Comparison of ENCODE assay signal across 11 cellular contexts in the genomic region with DNA sequence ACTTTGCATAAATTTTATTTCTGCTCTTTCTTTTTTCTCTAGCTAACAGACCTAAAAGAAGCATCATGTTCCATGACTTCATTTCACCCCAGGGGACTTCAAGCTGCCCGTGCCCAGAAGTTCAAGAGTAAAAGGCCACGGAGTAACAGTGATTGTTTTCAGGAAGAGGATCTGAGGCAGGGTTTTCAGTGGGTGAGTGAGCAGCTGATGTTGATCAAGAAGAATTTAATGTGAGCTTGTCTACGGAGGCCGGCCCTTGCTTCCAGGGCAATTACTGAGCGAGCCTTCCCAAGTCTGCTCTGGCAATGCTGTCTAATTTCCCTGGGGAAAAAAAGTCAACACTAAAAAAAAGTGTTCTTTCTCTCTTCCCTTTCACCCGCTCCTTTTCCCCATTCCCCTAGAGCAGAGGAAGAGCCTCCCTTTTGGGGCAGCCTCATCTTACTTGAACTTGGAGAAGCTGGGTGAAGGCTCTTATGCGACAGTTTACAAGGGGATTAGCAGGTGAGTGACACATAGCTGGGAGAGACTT. TPM values are rescaled to one million over a fixed set of nuclear protein-coding genes. Genes with fewer than 3 reads are reported as not detected.
DNase-seq lines count a peak whose midpoint lies in the region; ATAC-seq and TF ChIP-seq lines count a peak whose summit lies in the region.
"Had no signal": no experiment of that assay in that cellular context is flagged by ENCODE, and none has a peak within 500 bp of the region (broad histone marks: within the 10 kb centered on the region; RNA-seq: fewer than 3 reads in every experiment).

No MANE protein-coding gene starts in this region.

- H3K79me2 ChIP-seq in ACC112 (ENCODE audit: control insufficient read depth, insufficient read depth, low read length, unreplicated experiment) (no peaks in the 10 kb centered on the region), Karpas-422 (ENCODE audit: low read length) (no peaks in the 10 kb centered on the region), mesendoderm (ENCODE audit: control insufficient read depth, insufficient read depth, low read length) (no peaks in the 10 kb centered on the region), MM.1S (ENCODE audit: low read length) (no peaks in the 10 kb centered on the region)

- POLR2A ChIA-PET in Caco-2 (lab: Charles Lee): no interaction called here

- H3K4me1 Mint-ChIP-seq in chondrocyte (ENCODE audit: low read depth): peaks cover 43% of the 10 kb centered on the region
- peaks cover 35% of the 10 kb centered on the region for H3K4me1 Mint-ChIP-seq in Caco-2 (ENCODE audit: low read depth, unreplicated experiment)
- H3K4me1 Mint-ChIP-seq: CD14-positive monocyte had no signal

- H2AK5ac ChIP-seq in mesendoderm (ENCODE audit: low read length): no peak overlapping the region

- ATAC-seq in HG03342 (IDR thresholded peaks at IDR 0.05; ENCODE audit: unreplicated experiment) (no peak), HG02642 (IDR thresholded peaks at IDR 0.05; ENCODE audit: poor library complexity, unreplicated experiment) (no peak)
- ATAC-seq: activated CD4-positive, CD25-positive, alpha-beta regulatory T cell treated with anti-CD3 and anti-CD28 coated beads, Interleukin-2, amount 50 U/mL, for 24 hours had no signal

- peak overlapping the region; percentile 72 for H3K27ac ChIP-seq in ACC112 (ENCODE audit: low read depth, low read length)
- H3K27ac ChIP-seq in Karpas-422 (ENCODE audit: low read length): no peak overlapping the region
- no peak overlapping the region for H3K27ac ChIP-seq in mesendoderm (ENCODE audit: low read depth, low read length)
- H3K27ac ChIP-seq in MM.1S (ENCODE audit: low read length): no peak overlapping the region

- H3K23ac ChIP-seq in mesendoderm (ENCODE audit: low read length): no peak overlapping the region

- peak overlapping the region; percentile 31 for H3K18ac ChIP-seq in mesendoderm (ENCODE audit: low read length)

- BruUV-seq in Caco-2 (replicated peaks; lab: Mats Ljungman, UMichigan): no TSS peak

- H3K56ac ChIP-seq in mesendoderm (ENCODE audit: low read length): no peak overlapping the region

- H3F3A ChIP-seq in MM.1S (ENCODE audit: insufficient read depth, low read length): no peaks in the 10 kb centered on the region

- CTCF ChIA-PET in Caco-2 (lab: Charles Lee): no interaction called here

- no CpG with 5 or more reads among the region's 7 CpGs for WGBS in mesendoderm (ENCODE audit: extremely low coverage, insufficient coverage, low lambda C conversion rate)

- intact Hi-C loops in Caco-2 (cut with micrococcal nuclease; ENCODE audit: unreplicated experiment): no loop called here

- H4K5ac ChIP-seq in mesendoderm (ENCODE audit: low read length): no peak overlapping the region

- H3K4me2 ChIP-seq in Karpas-422 (ENCODE audit: low read depth, low read length, poor library complexity, severe bottlenecking) (no peak overlapping the region), mesendoderm (ENCODE audit: low read length) (no peak overlapping the region), MM.1S (ENCODE audit: low read depth, low read length) (no peak overlapping the region)

- no peak overlapping the region for H2BK120ac ChIP-seq in mesendoderm (ENCODE audit: low read depth, low read length)

- peak overlapping the region; percentile 37 for H3K4ac ChIP-seq in mesendoderm (ENCODE audit: low read depth, low read length)

- H3K9me3 ChIP-seq in Karpas-422 (ENCODE audit: low read length) (no peaks in the 10 kb centered on the region), Caco-2 (no peaks in the 10 kb centered on the region), MM.1S (replicated peaks; ENCODE audit: insufficient read depth, low read length) (no peaks in the 10 kb centered on the region)

- H3K4me3 ChIP-seq in ACC112 (ENCODE audit: low read depth, low read length) (peak overlapping the region; percentile 67), Karpas-422 (ENCODE audit: low read length) (no peak overlapping the region), mesendoderm (ENCODE audit: low read length) (no peak overlapping the region), Caco-2 (ENCODE audit: low read depth, low read length) (no peak overlapping the region), MM.1S (ENCODE audit: low read length) (no peak overlapping the region)

- H3K4me1 ChIP-seq in ACC112 (ENCODE audit: control insufficient read depth, insufficient read depth, low read length, unreplicated experiment) (peaks cover 24% of the 10 kb centered on the region), Karpas-422 (ENCODE audit: low read length) (peaks cover 13% of the 10 kb centered on the region), mesendoderm (ENCODE audit: control insufficient read depth, low read depth, low read length) (peaks cover 2% of the 10 kb centered on the region), Caco-2 (peaks cover 23% of the 10 kb centered on the region), MM.1S (ENCODE audit: low read length) (no peaks in the 10 kb centered on the region)

- H4K20me1 ChIP-seq in Karpas-422 (ENCODE audit: insufficient read depth, low read depth, low read length) (no peaks in the 10 kb centered on the region), MM.1S (ENCODE audit: insufficient read depth, low read length) (no peaks in the 10 kb centered on the region)

- H2BK15ac ChIP-seq in mesendoderm (replicated peaks; ENCODE audit: low read depth): no peak overlapping the region

- H2AFZ ChIP-seq in ACC112 (ENCODE audit: low read length, unreplicated experiment) (peak overlapping the region; percentile 97), Karpas-422 (ENCODE audit: low read length) (no peak overlapping the region), MM.1S (ENCODE audit: low read length) (no peak overlapping the region)

- no peak overlapping the region for H2BK5ac ChIP-seq in mesendoderm (ENCODE audit: low read length)

- H3K36me3 Mint-ChIP-seq in chondrocyte (ENCODE audit: low read depth): peaks cover under 1% of the 10 kb centered on the region
- no peaks in the 10 kb centered on the region for H3K36me3 Mint-ChIP-seq in Caco-2 (ENCODE audit: insufficient read depth, unreplicated experiment)
- H3K36me3 Mint-ChIP-seq: CD14-positive monocyte had no signal

- DNase-seq in Karpas-422: peak; percentile 59
- DNase-seq in chondrocyte (ENCODE audit: low spot score): no peak
- peak; percentile 53 for DNase-seq in mesendoderm
- DNase-seq in Caco-2: no peak
- no peak for DNase-seq in MM.1S
- DNase-seq: NCI-H2081 treated with DMSO at 0.1 percent for 48 hours had no signal

- TF ChIP-seq CTCF in chondrocyte (IDR thresholded peaks at IDR 0.05) (no peak), Caco-2 (IDR thresholded peaks at IDR 0.05; ENCODE audit: insufficient read depth in 1 of 2, low read depth in 1 of 2, low read length in 1 of 2, severe bottlenecking in 1 of 2, unreplicated experiment in 1 of 2) (no peak), MM.1S (IDR thresholded peaks at IDR 0.05; ENCODE audit: low read length) (no peak)

- H3K9me2 ChIP-seq in Karpas-422 (replicated peaks; ENCODE audit: insufficient read depth, low read length) (no peaks in the 10 kb centered on the region), MM.1S (replicated peaks; ENCODE audit: insufficient read depth, low read length) (no peaks in the 10 kb centered on the region)

- H3K27me3 ChIP-seq in ACC112 (ENCODE audit: insufficient read depth, low read length) (no peaks in the 10 kb centered on the region), Karpas-422 (ENCODE audit: low read length) (no peaks in the 10 kb centered on the region), mesendoderm (ENCODE audit: insufficient read depth, low read length, poor library complexity) (no peaks in the 10 kb centered on the region), Caco-2 (replicated peaks; ENCODE audit: control insufficient read depth, insufficient read depth, low read length) (no peaks in the 10 kb centered on the region), MM.1S (replicated peaks; ENCODE audit: insufficient read depth, low read length) (no peaks in the 10 kb centered on the region)

- H3K9ac ChIP-seq in Karpas-422 (ENCODE audit: low read length) (no peak overlapping the region), mesendoderm (ENCODE audit: low read length) (no peak overlapping the region), MM.1S (ENCODE audit: low read length) (no peak overlapping the region)

- H4K8ac ChIP-seq in mesendoderm (ENCODE audit: low read depth, low read length): no peak overlapping the region

- H3K9me3 Mint-ChIP-seq in chondrocyte (ENCODE audit: low read depth) (peaks cover under 1% of the 10 kb centered on the region), Caco-2 (ENCODE audit: unreplicated experiment) (no peaks in the 10 kb centered on the region)
- H3K9me3 Mint-ChIP-seq: CD14-positive monocyte had no signal

- H3K4me3 Mint-ChIP-seq in chondrocyte (ENCODE audit: unreplicated experiment) (peak overlapping the region; percentile 54), Caco-2 (ENCODE audit: unreplicated experiment) (no peak overlapping the region)
- H3K4me3 Mint-ChIP-seq: CD14-positive monocyte had no signal

- H3K36me3 ChIP-seq in ACC112 (ENCODE audit: insufficient read depth, low read length) (no peaks in the 10 kb centered on the region), Karpas-422 (ENCODE audit: insufficient read depth, low read length) (no peaks in the 10 kb centered on the region), mesendoderm (ENCODE audit: control insufficient read depth, insufficient read depth, low read length) (no peaks in the 10 kb centered on the region), Caco-2 (ENCODE audit: control insufficient read depth, insufficient read depth, low read length) (no peaks in the 10 kb centered on the region), MM.1S (replicated peaks; ENCODE audit: insufficient read depth, low read length) (no peaks in the 10 kb centered on the region)

- H3K27ac Mint-ChIP-seq in chondrocyte (ENCODE audit: unreplicated experiment) (peak overlapping the region; percentile 97), Caco-2 (ENCODE audit: unreplicated experiment) (no peak overlapping the region)
- H3K27ac Mint-ChIP-seq: CD14-positive monocyte had no signal

- H3K79me1 ChIP-seq in mesendoderm (ENCODE audit: low read length): no peaks in the 10 kb centered on the region

- no peaks in the 10 kb centered on the region for H3K27me3 Mint-ChIP-seq in chondrocyte (ENCODE audit: low read depth)
- no peaks in the 10 kb centered on the region for H3K27me3 Mint-ChIP-seq in Caco-2 (ENCODE audit: insufficient read depth, unreplicated experiment)

RNA-seq across cellular contexts. Expression of a gene that starts 1.2 kb away (rescaled TPM):
- total RNA-seq in Karpas-422 (2014; rRNA removed; shearing (Covaris generic); ENCODE audit: low replicate concordance): not detected in 2 replicates
- total RNA-seq in chondrocyte (3.6 to 5.9 TPM (median 4.6 TPM) in 3 replicates), Caco-2 (2022) (not detected in 2 replicates)
- 0.04 TPM for polyA plus RNA-seq in mesendoderm (2013, experiment 1 of 2)
- polyA plus RNA-seq in mesendoderm (2013, experiment 2 of 2): 0.07 TPM
- polyA plus RNA-seq: CD14-positive monocyte had no signal

RNA-seq across cellular contexts. Expression of a gene that starts 26.8 kb away (rescaled TPM):
- 13.9 and 21.4 TPM in 2 replicates for total RNA-seq in Karpas-422 (2014; rRNA removed; shearing (Covaris generic); ENCODE audit: low replicate concordance)
- 28.4 to 40.3 TPM (median 30.5 TPM) in 3 replicates for total RNA-seq in chondrocyte
- 20.7 TPM for polyA plus RNA-seq in mesendoderm (2013, experiment 1 of 2)
- polyA plus RNA-seq in mesendoderm (2013, experiment 2 of 2): 20.9 TPM
- 34.2 and 38.3 TPM in 2 replicates for total RNA-seq in Caco-2 (2022)

Comparison
In these comparisons a context has a peak if more than half of its experiments do, and no peak if none do; other contexts are left out.
1. DNase-seq: peak in Karpas-422 (single experiment) and mesendoderm (single experiment); none in chondrocyte (single experiment), Caco-2 (0 of 2) and MM.1S (single experiment).